ENCODE assay signal across 14 cellular contexts in genomic region chr1:221810406-221810805, GRCh38.
DNase-seq lines count a peak whose midpoint lies in the region; ATAC-seq and TF ChIP-seq lines count a peak whose summit lies in the region.
"Had no signal": no experiment of that assay in that cellular context is flagged by ENCODE, and none has a peak within 500 bp of the region (broad histone marks: within the 10 kb centered on the region; RNA-seq: fewer than 3 reads in every experiment).

No MANE protein-coding gene starts in this region.

- peaks cover 1 to 5% of the 10 kb centered on the region in 2 donors for H3K9me3 Mint-ChIP-seq in activated T-cell treated with anti-CD3 and anti-CD28 coated beads, Interleukin-2, amount 50 U/mL, for 72 hours
- H3K9me3 Mint-ChIP-seq in activated T-helper 17 cell treated with anti-CD3 and anti-CD28 coated beads, Interleukin-2, amount 50 U/mL, for 72 hours = no peaks in the 10 kb centered on the region
- no peaks in the 10 kb centered on the region for H3K9me3 Mint-ChIP-seq in type B pancreatic cell

- no peak for DNase-seq in activated T-cell treated with anti-CD3 and anti-CD28 coated beads, Interleukin-2, amount 50 U/mL, for 72 hours
- no peak for DNase-seq in activated T-cell treated with anti-CD3 and anti-CD28 coated beads, Interleukin-2, amount 50 U/mL, for 48 hours
- peak; percentile 42 for DNase-seq in fibroblast of pulmonary artery (ENCODE audit: low read depth)
- DNase-seq in type B pancreatic cell (ENCODE audit: extremely low spot score, unreplicated experiment) = no peak
- DNase-seq in GM19240 (ENCODE audit: insufficient read length, low spot score) = no peak
- DNase-seq in NCI-H1436 treated with DMSO at 0.1 percent for 48 hours (lab: John Stamatoyannopoulos, UW) = no peak
- DNase-seq: amygdala; BE2C; left ventricle myocardium superior; stimulated activated CD4-positive, alpha-beta T cell treated with anti-CD3 and anti-CD28 coated beads, Interleukin-1b, Interleukin-23, amount 100 ng/mL, for 48 hours had no signal

- peaks cover 27% of the 10 kb centered on the region for H3K27me3 Mint-ChIP-seq in activated T-cell treated with anti-CD3 and anti-CD28 coated beads, Interleukin-2, amount 50 U/mL, for 72 hours (ENCODE audit: low read depth)
- H3K27me3 Mint-ChIP-seq in activated T-helper 17 cell treated with anti-CD3 and anti-CD28 coated beads, Interleukin-2, amount 50 U/mL, for 72 hours = peaks cover 4% of the 10 kb centered on the region
- H3K27me3 Mint-ChIP-seq in type B pancreatic cell = peaks cover 14% of the 10 kb centered on the region

- peak overlapping the region; percentile 85 for H3K27ac Mint-ChIP-seq in activated T-cell treated with anti-CD3 and anti-CD28 coated beads, Interleukin-2, amount 50 U/mL, for 72 hours
- peak overlapping the region; percentile 43 for H3K27ac Mint-ChIP-seq in activated T-helper 17 cell treated with anti-CD3 and anti-CD28 coated beads, Interleukin-2, amount 50 U/mL, for 72 hours
- H3K27ac Mint-ChIP-seq in type B pancreatic cell = peak overlapping the region; percentile 73

- H3K4me3 Mint-ChIP-seq in activated T-cell treated with anti-CD3 and anti-CD28 coated beads, Interleukin-2, amount 50 U/mL, for 72 hours = peak overlapping the region; percentile 60 to 80
- H3K4me3 Mint-ChIP-seq in activated T-helper 17 cell treated with anti-CD3 and anti-CD28 coated beads, Interleukin-2, amount 50 U/mL, for 72 hours = peak overlapping the region; percentile 57
- peak overlapping the region; percentile 8 for H3K4me3 Mint-ChIP-seq in type B pancreatic cell

- no peak for TF ChIP-seq CTCF in fibroblast of pulmonary artery (IDR thresholded peaks at IDR 0.05; ENCODE audit: low read length, missing control alignments)
- no peak for TF ChIP-seq CTCF in type B pancreatic cell (conservative IDR thresholded peaks at IDR 0.05)

- H3K36me3 Mint-ChIP-seq in activated T-cell treated with anti-CD3 and anti-CD28 coated beads, Interleukin-2, amount 50 U/mL, for 72 hours (ENCODE audit: insufficient read depth in 2 of 2) = peaks cover 0 to 1% of the 10 kb centered on the region in 2 donors
- H3K36me3 Mint-ChIP-seq in activated T-helper 17 cell treated with anti-CD3 and anti-CD28 coated beads, Interleukin-2, amount 50 U/mL, for 72 hours (ENCODE audit: low read depth) = no peaks in the 10 kb centered on the region
- H3K36me3 Mint-ChIP-seq in type B pancreatic cell = no peaks in the 10 kb centered on the region

- no peak overlapping the region for H3K4me3 ChIP-seq in fibroblast of pulmonary artery (replicated peaks; ENCODE audit: low read depth, low read length)
- H3K4me3 ChIP-seq: esophagus muscularis mucosa, SK-N-MC had no signal

- peak in 1 of 2 donors; percentile 41 for ATAC-seq in activated T-cell treated with anti-CD3 and anti-CD28 coated beads, Interleukin-2, amount 50 U/mL, for 72 hours (replicated peaks in 1 of 2)
- ATAC-seq in activated T-helper 17 cell treated with anti-CD3 and anti-CD28 coated beads, Interleukin-2, amount 50 U/mL, for 72 hours (replicated peaks) = peak; percentile 54
- ATAC-seq in HG03280 (IDR thresholded peaks at IDR 0.05; ENCODE audit: unreplicated experiment) = no peak
- ATAC-seq: left ventricle myocardium superior had no signal

- peaks cover 39% of the 10 kb centered on the region for H3K4me1 Mint-ChIP-seq in activated T-cell treated with anti-CD3 and anti-CD28 coated beads, Interleukin-2, amount 50 U/mL, for 72 hours (ENCODE audit: low read depth)
- H3K4me1 Mint-ChIP-seq in activated T-helper 17 cell treated with anti-CD3 and anti-CD28 coated beads, Interleukin-2, amount 50 U/mL, for 72 hours = peaks cover 22% of the 10 kb centered on the region
- peaks cover 11% of the 10 kb centered on the region for H3K4me1 Mint-ChIP-seq in type B pancreatic cell (ENCODE audit: unreplicated experiment)

Comparison
In these comparisons a context has a peak if more than half of its experiments do, and no peak if none do; other contexts are left out.
1. H3K4me3 Mint-ChIP-seq: peak in every context shown above with its lines; median percentile 70 in activated T-cell treated with anti-CD3 and anti-CD28 coated beads, Interleukin-2, amount 50 U/mL, for 72 hours; 57 in activated T-helper 17 cell treated with anti-CD3 and anti-CD28 coated beads, Interleukin-2, amount 50 U/mL, for 72 hours; 8 in type B pancreatic cell.